ENCODE assay signal across 29 cellular contexts in genomic region chr7:47529826-47530555, GRCh38. TPM values are rescaled to one million over a fixed set of nuclear protein-coding genes. Genes with fewer than 3 reads are reported as not detected.
"Had no signal": no experiment of that assay in that cellular context is flagged by ENCODE, and none has a peak within 500 bp of the region (broad histone marks: within the 10 kb centered on the region; RNA-seq: fewer than 3 reads in every experiment).

No MANE protein-coding gene starts in this region.

- H3K4me3 Mint-ChIP-seq: activated B cell treated with CpG ODN at 0.5 μM for 24 hours; activated CD8-positive, alpha-beta memory T cell treated with anti-CD3 and anti-CD28 coated beads, Interleukin-2, amount 10 ng/mL, durations not matched to agents 7 days and 5 days; activated CD8-positive, alpha-beta T cell treated with anti-CD3 and anti-CD28 coated beads, Interleukin-2, amount 10 ng/mL, durations not matched to agents 7 days and 5 days; naive thymus-derived CD4-positive, alpha-beta T cell; stimulated activated memory B cell treated with anti-CD40 and anti-IgM and Interleukin-4, amounts not matched to agents 10 μg/mL and 1 μg/mL and 100 μg/mL, for 72 hours; T-helper 2 cell treated with Interferon-gamma antibody and Interleukin-4, amounts not matched to agents 5 μg/mL and 100 μg/mL, for 36 hours had no signal

- H3K4me1 ChIP-seq: breast epithelium, thyroid gland, upper lobe of left lung had no signal

- H3K27me3 ChIP-seq: breast epithelium, esophagus muscularis mucosa, foreskin keratinocyte, heart left ventricle, stomach, thyroid gland, upper lobe of left lung, vagina had no signal

- H3K27ac Mint-ChIP-seq: activated B cell treated with CpG ODN at 0.5 μM for 24 hours; activated CD8-positive, alpha-beta memory T cell treated with anti-CD3 and anti-CD28 coated beads, Interleukin-2, amount 10 ng/mL, durations not matched to agents 7 days and 5 days; activated CD8-positive, alpha-beta T cell treated with anti-CD3 and anti-CD28 coated beads, Interleukin-2, amount 10 ng/mL, durations not matched to agents 7 days and 5 days; activated naive CD4-positive, alpha-beta T cell treated with anti-CD3 and anti-CD28 coated beads, Interleukin-2, amount 50 U/mL, for 72 hours; naive thymus-derived CD4-positive, alpha-beta T cell; stimulated activated memory B cell treated with anti-CD40 and anti-IgM and Interleukin-4, amounts not matched to agents 10 μg/mL and 1 μg/mL and 100 μg/mL, for 72 hours; T-helper 2 cell treated with Interferon-gamma antibody and Interleukin-4, amounts not matched to agents 5 μg/mL and 100 μg/mL, for 36 hours had no signal

- H2AFZ ChIP-seq: parathyroid adenoma had no signal

- H3K4me2 ChIP-seq: smooth muscle cell had no signal

- H3K9ac ChIP-seq: parathyroid adenoma had no signal

- H3K27me3 Mint-ChIP-seq: activated B cell treated with CpG ODN at 0.5 μM for 24 hours; activated CD8-positive, alpha-beta memory T cell treated with anti-CD3 and anti-CD28 coated beads, Interleukin-2, amount 10 ng/mL, durations not matched to agents 7 days and 5 days; naive thymus-derived CD4-positive, alpha-beta T cell; stimulated activated memory B cell treated with anti-CD40 and anti-IgM and Interleukin-4, amounts not matched to agents 10 μg/mL and 1 μg/mL and 100 μg/mL, for 72 hours had no signal

- H3K9me3 Mint-ChIP-seq: T-helper 2 cell treated with Interferon-gamma antibody and Interleukin-4, amounts not matched to agents 5 μg/mL and 100 μg/mL, for 36 hours had no signal

- H3K9me3 ChIP-seq: breast epithelium, esophagus muscularis mucosa, heart left ventricle, psoas muscle, stomach, thyroid gland, upper lobe of left lung, vagina had no signal

- DNase-seq: activated B cell treated with CpG ODN at 0.5 μM for 24 hours; activated CD8-positive, alpha-beta memory T cell treated with anti-CD3 and anti-CD28 coated beads, Interleukin-2, amount 10 ng/mL, durations not matched to agents 7 days and 5 days; activated CD8-positive, alpha-beta T cell treated with anti-CD3 and anti-CD28 coated beads, Interleukin-2, amount 10 ng/mL, durations not matched to agents 7 days and 5 days; activated naive CD4-positive, alpha-beta T cell; activated T-cell treated with anti-CD3 and anti-CD28 coated beads, Interleukin-2, amount 50 U/mL, for 48 hours; central memory CD4-positive, alpha-beta T cell; dermis blood vessel endothelial cell; effector CD4-positive, alpha-beta T cell; foreskin keratinocyte; heart left ventricle; left ventricle myocardium superior; mammary epithelial cell; naive thymus-derived CD4-positive, alpha-beta T cell; nucleus accumbens; psoas muscle; stimulated activated CD4-positive, alpha-beta T cell treated with anti-CD3 and anti-CD28 coated beads, Interleukin-1b, Interleukin-23, amount 100 ng/mL, for 48 hours; stimulated activated CD4-positive, alpha-beta T cell treated with anti-CD3 and anti-CD28 coated beads, Interleukin-4, amount 100 ng/mL, for 4 hours; stimulated activated CD8-positive, alpha-beta memory T cell treated with anti-CD3 and anti-CD28 coated beads, Interleukin-4, amount 100 ng/mL, for 48 hours; stomach; thyroid gland; upper lobe of left lung had no signal

- H3K27ac ChIP-seq: breast epithelium, esophagus muscularis mucosa, foreskin keratinocyte, heart left ventricle, parathyroid adenoma, psoas muscle, stomach, thyroid gland, upper lobe of left lung, vagina had no signal

- H3K4me1 Mint-ChIP-seq: activated CD8-positive, alpha-beta memory T cell treated with anti-CD3 and anti-CD28 coated beads, Interleukin-2, amount 10 ng/mL, durations not matched to agents 7 days and 5 days; naive thymus-derived CD4-positive, alpha-beta T cell had no signal

- H3K36me3 ChIP-seq: breast epithelium, vagina had no signal

- H3K36me3 Mint-ChIP-seq: activated CD8-positive, alpha-beta memory T cell treated with anti-CD3 and anti-CD28 coated beads, Interleukin-2, amount 10 ng/mL, durations not matched to agents 7 days and 5 days; activated naive CD4-positive, alpha-beta T cell treated with anti-CD3 and anti-CD28 coated beads, Interleukin-2, amount 50 U/mL, for 72 hours; naive thymus-derived CD4-positive, alpha-beta T cell had no signal

- ATAC-seq: activated CD8-positive, alpha-beta memory T cell treated with anti-CD3 and anti-CD28 coated beads, Interleukin-2, amount 10 ng/mL, durations not matched to agents 7 days and 5 days; activated CD8-positive, alpha-beta T cell treated with anti-CD3 and anti-CD28 coated beads, Interleukin-2, amount 10 ng/mL, durations not matched to agents 7 days and 5 days; activated naive CD4-positive, alpha-beta T cell treated with anti-CD3 and anti-CD28 coated beads, Interleukin-2, amount 50 U/mL, for 72 hours; foreskin keratinocyte; heart left ventricle; left ventricle myocardium superior; naive thymus-derived CD4-positive, alpha-beta T cell; psoas muscle; stimulated activated memory B cell treated with anti-CD40 and anti-IgM and Interleukin-4, amounts not matched to agents 10 μg/mL and 1 μg/mL and 100 μg/mL, for 72 hours had no signal

- H3K4me3 ChIP-seq: breast epithelium, esophagus muscularis mucosa, heart left ventricle, psoas muscle, smooth muscle cell, stomach, thyroid gland, upper lobe of left lung, vagina had no signal

RNA-seq across cellular contexts. Expression of gene TNS3, which starts 51.9 kb away (rescaled TPM):
- total RNA-seq: activated CD8-positive, alpha-beta T cell treated with anti-CD3 and anti-CD28 coated beads, Interleukin-2, amount 10 ng/mL, durations not matched to agents 7 days and 5 days had no signal
